In genomic region chr17:41633498-41634197, GRCh38 we compare ENCODE assay signal across 14 cellular contexts. TPM values are rescaled to one million over a fixed set of nuclear protein-coding genes. Genes with fewer than 3 reads are reported as not detected.
A peak's percentile ranks its signal among the peaks of the same experiment; 100 is the strongest.
DNase-seq lines count a peak whose midpoint lies in the region.
"Had no signal": no experiment of that assay in that cellular context is flagged by ENCODE, and none has a peak within 500 bp of the region (broad histone marks: within the 10 kb centered on the region; RNA-seq: fewer than 3 reads in every experiment).

No MANE protein-coding gene starts in this region.

- DNase-seq in DMS53 (lab: John Stamatoyannopoulos, UW): peak; percentile 64
- no peak for DNase-seq in DMS53 treated with DMSO at 0.1 percent for 48 hours (lab: John Stamatoyannopoulos, UW; ENCODE audit: unreplicated experiment)
- peak; percentile 18 for DNase-seq in RPMI7951 (ENCODE audit: low read depth)
- DNase-seq in left kidney (ENCODE audit: low read depth, low spot score): peak; percentile 53
- no peak for DNase-seq in NCI-H1436 (lab: John Stamatoyannopoulos, UW)
- no peak for DNase-seq in T1000 (lab: John Stamatoyannopoulos, UW)
- DNase-seq: activated CD4-positive, alpha-beta T cell treated with anti-CD3 and anti-CD28 coated beads, Interleukin-2, amount 50 U/mL, for 4 hours; aorta; foreskin keratinocyte; Karpas-422; left ventricle myocardium superior; NCI-H1105 treated with DMSO at 0.1 percent for 48 hours; stimulated activated naive CD4-positive, alpha-beta T cell had no signal

RNA-seq across cellular contexts. Expression of gene KRT17, which starts 9.3 kb away (rescaled TPM):
- total RNA-seq in RPMI7951 (2014; rRNA removed; shearing (Covaris generic)): 35.9 and 48.9 TPM in 2 replicates
- total RNA-seq: left ventricle myocardium superior had no signal

RNA-seq across cellular contexts. Expression of gene KRT16, which starts 21.1 kb away (rescaled TPM):
- total RNA-seq in RPMI7951 (2014; rRNA removed; shearing (Covaris generic)): 0.72 and 0.88 TPM in 2 replicates
- total RNA-seq: activated T-helper 17 cell treated with anti-CD3 and anti-CD28 coated beads, Interleukin-2, amount 50 U/mL, for 72 hours; left ventricle myocardium superior had no signal

RNA-seq across cellular contexts. Expression of gene KRT14, which starts 47.0 kb away (rescaled TPM):
- not detected in 2 replicates for total RNA-seq in RPMI7951 (2014; rRNA removed; shearing (Covaris generic))
- total RNA-seq: activated T-helper 17 cell treated with anti-CD3 and anti-CD28 coated beads, Interleukin-2, amount 50 U/mL, for 72 hours; left ventricle myocardium superior had no signal

RNA-seq across cellular contexts. Expression of gene EIF1, which starts 55.0 kb away (rescaled TPM):
- total RNA-seq in RPMI7951 (2014; rRNA removed; shearing (Covaris generic)): 43.2 and 47.6 TPM in 2 replicates

Comparison
In these comparisons a context has a peak if more than half of its experiments do, and no peak if none do; other contexts are left out.
1. DNase-seq: peak in DMS53 (single experiment), RPMI7951 (single experiment) and left kidney (single experiment); none in DMS53 treated with DMSO at 0.1 percent for 48 hours (single experiment), NCI-H1436 (single experiment) and T1000 (single experiment).